ENCODE assay signal across 14 cellular contexts in genomic region chr22:45185718-45186511, GRCh38. TPM values are rescaled to one million over a fixed set of nuclear protein-coding genes. Genes with fewer than 3 reads are reported as not detected.
DNase-seq lines count a peak whose midpoint lies in the region; ATAC-seq and TF ChIP-seq lines count a peak whose summit lies in the region.
"Had no signal": no experiment of that assay in that cellular context is flagged by ENCODE, and none has a peak within 500 bp of the region (broad histone marks: within the 10 kb centered on the region; RNA-seq: fewer than 3 reads in every experiment).

No MANE protein-coding gene starts in this region.

- no peak for TF ChIP-seq CTCF in endodermal cell (conservative IDR thresholded peaks at IDR 0.05)
- TF ChIP-seq CTCF in testis (IDR thresholded peaks at IDR 0.05): no peak

- TF ChIP-seq POLR2A in testis (IDR thresholded peaks at IDR 0.05): no peak

- peaks cover 14% of the 10 kb centered on the region for H3K4me1 Mint-ChIP-seq in activated naive CD4-positive, alpha-beta T cell treated with anti-CD3 and anti-CD28 coated beads, Interleukin-2, amount 10 ng/mL, durations not matched to agents 7 days and 5 days
- peaks cover 6 to 23% (median 18%) of the 10 kb centered on the region in 3 donors for H3K4me1 Mint-ChIP-seq in T-cell
- H3K4me1 Mint-ChIP-seq in endodermal cell: no peaks in the 10 kb centered on the region
- H3K4me1 Mint-ChIP-seq: naive B cell had no signal

- no peak overlapping the region for H3K4me3 Mint-ChIP-seq in activated naive CD4-positive, alpha-beta T cell treated with anti-CD3 and anti-CD28 coated beads, Interleukin-2, amount 10 ng/mL, durations not matched to agents 7 days and 5 days
- H3K4me3 Mint-ChIP-seq in T-cell (no peak overlapping the region), endodermal cell (no peak overlapping the region)

- H3K4me3 ChIP-seq in endodermal cell (ENCODE audit: low read length): no peak overlapping the region
- H3K4me3 ChIP-seq in testis: no peak overlapping the region
- H3K4me3 ChIP-seq: lower lobe of right lung had no signal

- no peaks in the 10 kb centered on the region for H3K9me3 Mint-ChIP-seq in activated naive CD4-positive, alpha-beta T cell treated with anti-CD3 and anti-CD28 coated beads, Interleukin-2, amount 10 ng/mL, durations not matched to agents 7 days and 5 days
- H3K9me3 Mint-ChIP-seq in T-cell: no peaks in the 10 kb centered on the region
- no peaks in the 10 kb centered on the region for H3K9me3 Mint-ChIP-seq in endodermal cell
- H3K9me3 Mint-ChIP-seq: naive B cell had no signal

- no peak overlapping the region for H3K27ac ChIP-seq in endodermal cell (ENCODE audit: low read depth, low read length)
- no peak overlapping the region for H3K27ac ChIP-seq in testis
- H3K27ac ChIP-seq: lower lobe of right lung had no signal

- no peaks in the 10 kb centered on the region for H3K27me3 Mint-ChIP-seq in activated naive CD4-positive, alpha-beta T cell treated with anti-CD3 and anti-CD28 coated beads, Interleukin-2, amount 10 ng/mL, durations not matched to agents 7 days and 5 days
- H3K27me3 Mint-ChIP-seq in T-cell (no peaks in the 10 kb centered on the region), endodermal cell (ENCODE audit: insufficient read depth) (no peaks in the 10 kb centered on the region)
- H3K27me3 Mint-ChIP-seq: naive B cell had no signal

- H3K36me3 ChIP-seq in endodermal cell (ENCODE audit: control insufficient read depth, insufficient read depth, low read length) (peaks cover 57% of the 10 kb centered on the region), testis (ENCODE audit: low read depth, missing control alignments) (no peaks in the 10 kb centered on the region)

- H3K9ac ChIP-seq in endodermal cell (ENCODE audit: extremely low read depth, low read length, poor library complexity, severe bottlenecking): no peak overlapping the region

- intact Hi-C loops in testis (cut with DNase I; ENCODE audit: low total_unique reads): no loop called here

- H3K27ac Mint-ChIP-seq in activated naive CD4-positive, alpha-beta T cell treated with anti-CD3 and anti-CD28 coated beads, Interleukin-2, amount 10 ng/mL, durations not matched to agents 7 days and 5 days: peak overlapping the region; percentile 40
- H3K27ac Mint-ChIP-seq in T-cell: peak overlapping the region; percentile 31 to 59
- no peak overlapping the region for H3K27ac Mint-ChIP-seq in endodermal cell

- H3K9me3 ChIP-seq in endodermal cell (ENCODE audit: control insufficient read depth, low read length): peaks cover 9% of the 10 kb centered on the region
- no peaks in the 10 kb centered on the region for H3K9me3 ChIP-seq in testis
- H3K9me3 ChIP-seq: lower lobe of right lung had no signal

- no peak for DNase-seq in activated naive CD4-positive, alpha-beta T cell treated with anti-CD3 and anti-CD28 coated beads, Interleukin-2, amount 10 ng/mL, durations not matched to agents 7 days and 5 days
- no peak for DNase-seq in activated naive CD4-positive, alpha-beta T cell (lab: John Stamatoyannopoulos, UW)
- DNase-seq in T-cell (no peak), endodermal cell (peak; percentile 17), testis (peak; percentile 13), LoVo (ENCODE audit: low spot score) (no peak)
- no peak for DNase-seq in stimulated activated CD4-positive, alpha-beta T cell treated with anti-CD3 and anti-CD28 coated beads, Interleukin-1b, Interleukin-23, amount 100 ng/mL, for 48 hours
- DNase-seq: amygdala; lower lobe of right lung; naive B cell; NCI-H2029; NCI-H510A treated with DMSO at 0.1 percent for 48 hours; stimulated activated CD4-positive, alpha-beta T cell treated with anti-CD3 and anti-CD28 coated beads, Interleukin-12 subunit alpha, Interleukin-12 subunit beta, amount 100 ng/mL, for 4 hours had no signal

- POLR2A ChIA-PET in T-cell (lab: Charles Lee): no interaction called here

- H3K27me3 ChIP-seq in endodermal cell (ENCODE audit: control insufficient read depth, insufficient read depth, low read length, poor library complexity, severe bottlenecking) (no peaks in the 10 kb centered on the region), testis (no peaks in the 10 kb centered on the region)

- H3K4me1 ChIP-seq in endodermal cell (ENCODE audit: control insufficient read depth, insufficient read depth, low read length) (no peaks in the 10 kb centered on the region), testis (peaks cover 17% of the 10 kb centered on the region)
- H3K4me1 ChIP-seq: lower lobe of right lung had no signal

- 96 to 97% methylated on average over 15 to 16 of the region's 16 CpGs for WGBS in endodermal cell (ENCODE audit: insufficient coverage in 1 of 2, insufficient read length in 1 of 2), 2 experiments
- 86 to 90% methylated on average over 16 of the region's 16 CpGs for WGBS in testis, 2 donors

- H3K36me3 Mint-ChIP-seq in activated naive CD4-positive, alpha-beta T cell treated with anti-CD3 and anti-CD28 coated beads, Interleukin-2, amount 10 ng/mL, durations not matched to agents 7 days and 5 days: peaks cover 58% of the 10 kb centered on the region
- H3K36me3 Mint-ChIP-seq in T-cell (peaks cover 35% of the 10 kb centered on the region), endodermal cell (ENCODE audit: low read depth) (peaks cover 56% of the 10 kb centered on the region)

- ATAC-seq in T-cell (replicated peaks in 1 of 4): peak in 1 of 4 experiments; percentile 50
- no peak for ATAC-seq in HG03520 (IDR thresholded peaks at IDR 0.05; ENCODE audit: unreplicated experiment)
- ATAC-seq: lower lobe of right lung had no signal

- CTCF ChIA-PET in activated naive CD4-positive, alpha-beta T cell treated with anti-CD3 and anti-CD28 coated beads, Interleukin-2, amount 10 ng/mL, durations not matched to agents 7 days and 5 days (lab: Charles Lee): interaction anchor here (1.0 to 1.1 kb wide), 2 partner anchors 11 to 23 kb away, joined by 4 to 8 read pairs; no protein-coding TSS in a partner anchor
- CTCF ChIA-PET in T-cell (lab: Charles Lee): no interaction called here

RNA-seq across cellular contexts. Expression of gene NUP50, which starts 22.2 kb away (rescaled TPM):
- total RNA-seq in T-cell (100 to 1,000 TPM in 4 of 5 donors, 10 to 100 TPM in 1; 97.0 to 151 (median 126) TPM), endodermal cell (100 to 1,000 TPM; 101 to 115 TPM), testis (100 to 1,000 TPM; 119 to 120 TPM)
- polyA plus RNA-seq in endodermal cell (2013, experiment 1 of 2): 55.1 TPM
- polyA plus RNA-seq in endodermal cell (2013, experiment 2 of 2): 52.5 TPM
- polyA plus RNA-seq in testis (ENCODE audit: insufficient read depth, low read depth, low replicate concordance): 66.2 TPM

RNA-seq across cellular contexts. Expression of gene KIAA0930, which starts 54.8 kb away (rescaled TPM):
- total RNA-seq in T-cell (10 to 100 TPM; 21.2 to 40.2 (median 30.8) TPM), endodermal cell (10 to 100 TPM; 36.2 to 47.8 TPM), testis (10 to 100 TPM; 62.4 to 62.9 TPM)
- 38.3 TPM for polyA plus RNA-seq in endodermal cell (2013, experiment 1 of 2)
- polyA plus RNA-seq in endodermal cell (2013, experiment 2 of 2): 36.4 TPM
- 77.5 TPM for polyA plus RNA-seq in testis (ENCODE audit: insufficient read depth, low read depth, low replicate concordance)

Comparison
In these comparisons a context has a peak if more than half of its experiments do, and no peak if none do; other contexts are left out.
1. DNase-seq: peak in endodermal cell (single experiment) and testis (single experiment); none in activated naive CD4-positive, alpha-beta T cell treated with anti-CD3 and anti-CD28 coated beads, Interleukin-2, amount 10 ng/mL, durations not matched to agents 7 days and 5 days (single experiment), activated naive CD4-positive, alpha-beta T cell (0 of 4), T-cell (0 of 34), LoVo (single experiment) and stimulated activated CD4-positive, alpha-beta T cell treated with anti-CD3 and anti-CD28 coated beads, Interleukin-1b, Interleukin-23, amount 100 ng/mL, for 48 hours (single experiment).